In the genomic region with DNA sequence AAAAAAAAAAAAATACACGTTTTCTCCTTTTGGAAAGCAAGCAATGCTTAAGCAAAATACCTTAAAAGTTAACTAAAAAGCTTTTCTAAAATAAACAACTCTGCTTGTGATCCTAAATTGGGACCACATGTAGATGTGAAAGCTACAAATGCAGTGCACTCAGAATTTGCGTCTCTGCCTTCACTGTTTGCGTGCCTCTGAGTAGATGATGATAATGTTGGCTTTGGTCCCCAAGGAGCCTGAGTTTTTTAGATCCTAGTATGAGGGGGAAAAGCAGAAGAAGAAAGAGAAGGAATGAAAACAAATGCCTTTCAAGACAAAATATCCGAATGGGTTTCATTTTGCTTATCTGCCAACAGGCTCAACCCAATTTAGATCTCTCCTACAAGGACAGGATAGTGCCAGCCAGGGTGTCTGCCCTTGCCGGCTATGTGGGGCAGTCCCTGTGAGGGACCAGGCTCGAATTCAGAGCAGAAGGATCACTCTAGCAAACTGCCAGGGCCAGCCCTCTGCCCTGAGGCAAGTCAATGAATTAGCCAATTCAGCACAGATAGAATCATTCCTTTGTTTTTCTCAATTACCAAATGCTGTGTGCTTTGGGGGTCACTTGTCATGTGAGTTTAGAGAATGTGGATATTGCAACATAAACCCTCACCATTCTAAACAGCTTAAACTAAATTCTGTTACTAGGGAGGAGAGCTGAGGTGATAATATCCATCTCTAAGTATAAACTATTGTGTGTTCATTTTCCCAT, we compare ENCODE assay signal across 11 cellular contexts. TPM values are rescaled to one million over a fixed set of nuclear protein-coding genes. Genes with fewer than 3 reads are reported as not detected.
A peak's percentile ranks its signal among the peaks of the same experiment; 100 is the strongest.
DNase-seq lines count a peak whose midpoint lies in the region; TF ChIP-seq lines count a peak whose summit lies in the region.
"Had no signal": no experiment of that assay in that cellular context is flagged by ENCODE, and none has a peak within 500 bp of the region (broad histone marks: within the 10 kb centered on the region; RNA-seq: fewer than 3 reads in every experiment).

No MANE protein-coding gene starts in this region.

- H3K9me3 ChIP-seq in tibial nerve: no peaks in the 10 kb centered on the region
- H3K9me3 ChIP-seq: transverse colon had no signal

- TF ChIP-seq POLR2A in tibial nerve (IDR thresholded peaks at IDR 0.05): no peak

- H3K36me3 ChIP-seq in tibial nerve: no peaks in the 10 kb centered on the region
- H3K36me3 ChIP-seq: transverse colon had no signal

- 19 to 22% methylated on average over 6 of the region's 6 CpGs for WGBS in tibial nerve, 2 donors

- H3K27ac ChIP-seq in layer of hippocampus (ENCODE audit: low read depth, low read length) (peak overlapping the region; percentile 93), tibial nerve (peak overlapping the region; percentile 28 to 89 (median 66))

- H3K27me3 ChIP-seq in layer of hippocampus (ENCODE audit: control insufficient read depth, insufficient read depth, low read length): no peaks in the 10 kb centered on the region
- H3K27me3 ChIP-seq in tibial nerve: no peaks in the 10 kb centered on the region
- H3K27me3 ChIP-seq: transverse colon had no signal

- DNase-seq in NCI-H2196 (lab: John Stamatoyannopoulos, UW; ENCODE audit: unreplicated experiment) (peak; percentile 5), NCI-H2196 treated with DMSO at 0.1 percent for 48 hours (lab: John Stamatoyannopoulos, UW; ENCODE audit: unreplicated experiment) (no peak), choroid plexus epithelial cell (ENCODE audit: low read depth) (peak; percentile 65), tibial nerve (ENCODE audit: low spot score in 2 of 2) (peak; percentile 32 to 33), NCI-H748 (lab: John Stamatoyannopoulos, UW; ENCODE audit: unreplicated experiment) (no peak), mesenteric fat pad (ENCODE audit: low spot score) (no peak), NOMO-1 (lab: John Stamatoyannopoulos, UW; ENCODE audit: unreplicated experiment in 2 of 2) (no peak)
- DNase-seq: erythroblast, SHP77, transverse colon had no signal

- TF ChIP-seq CTCF in choroid plexus epithelial cell (conservative IDR thresholded peaks at IDR 0.05; ENCODE audit: low read depth, low read length) (no peak), tibial nerve (IDR thresholded peaks at IDR 0.05) (no peak)

- TF ChIP-seq EP300 in tibial nerve (IDR thresholded peaks at IDR 0.05): peak in 1 of 2 donors; percentile 79

- no peak overlapping the region for H3K4me3 ChIP-seq in choroid plexus epithelial cell (ENCODE audit: low read depth, low read length)
- H3K4me3 ChIP-seq in tibial nerve: no peak overlapping the region
- H3K4me3 ChIP-seq: transverse colon had no signal

- H3K4me1 ChIP-seq in tibial nerve: peaks cover 0 to 32% (median 7%) of the 10 kb centered on the region in 4 donors
- H3K4me1 ChIP-seq: transverse colon had no signal

RNA-seq across cellular contexts. Expression of gene SCG5, which starts 28.5 kb away (rescaled TPM):
- total RNA-seq in tibial nerve (under 1 TPM in 2 of 4 donors, not detected in 2; 0.44 to 0.90 TPM), mesenteric fat pad (5.3 TPM)

RNA-seq across cellular contexts. Expression of gene GREM1, which starts 47.8 kb away (rescaled TPM):
- under 1 TPM in 1 of 4 donors, not detected in 3; 0.30 TPM for total RNA-seq in tibial nerve
- 435 TPM for total RNA-seq in mesenteric fat pad

RNA-seq across cellular contexts. Expression of gene ARHGAP11A, which starts 54.7 kb away (rescaled TPM):
- 1 to 10 TPM in 2 of 4 donors, under 1 TPM in 2; 0.59 to 2.4 (median 0.82) TPM for total RNA-seq in tibial nerve
- total RNA-seq in mesenteric fat pad: 2.0 TPM

Comparison
In these comparisons a context has a peak if more than half of its experiments do, and no peak if none do; other contexts are left out.
1. DNase-seq: peak in NCI-H2196 (single experiment), choroid plexus epithelial cell (single experiment) and tibial nerve (2 of 2); none in NCI-H2196 treated with DMSO at 0.1 percent for 48 hours (single experiment), NCI-H748 (single experiment), mesenteric fat pad (single experiment) and NOMO-1 (0 of 2).
2. RNA of gene GREM1, which starts 47.8 kb away (total RNA-seq): 435 TPM in mesenteric fat pad (single experiment); 0.30 TPM in tibial nerve; every median in the first group is over 100 times any median in the second.